In genomic region chr11:44634401-44635281, GRCh38 we compare ENCODE assay signal across 8 cellular contexts.
DNase-seq lines count a peak whose midpoint lies in the region; ATAC-seq, FAIRE-seq and TF ChIP-seq lines count a peak whose summit lies in the region.

No MANE protein-coding gene starts in this region.

- H3K9me3 ChIP-seq in left lung = no peaks in the 10 kb centered on the region

- H3K4me1 ChIP-seq in left lung = peaks cover 5 to 33% of the 10 kb centered on the region in 2 donors

- no peaks in the 10 kb centered on the region for H3K36me3 ChIP-seq in left lung

- H3K4me3 ChIP-seq in left lung = no peak overlapping the region

- peak; percentile 60 for ATAC-seq in left lung
- no peak for ATAC-seq in GM21723 (IDR thresholded peaks at IDR 0.05; ENCODE audit: unreplicated experiment)
- no peak for ATAC-seq in GM21390 (IDR thresholded peaks at IDR 0.05; ENCODE audit: unreplicated experiment)

- peaks cover 0 to 22% of the 10 kb centered on the region in 2 donors for H3K27me3 ChIP-seq in left lung

- TF ChIP-seq CTCF in left lung (IDR thresholded peaks at IDR 0.05) = no peak

- H3K27ac ChIP-seq in left lung = no peak overlapping the region

- DNase-seq in DMS53 (lab: John Stamatoyannopoulos, UW) (peak; percentile 56), DMS53 treated with DMSO at 0.1 percent for 48 hours (lab: John Stamatoyannopoulos, UW; ENCODE audit: unreplicated experiment) (no peak), NCI-H2171 treated with DMSO at 0.1 percent for 48 hours (lab: John Stamatoyannopoulos, UW) (peak; percentile 90), brain pericyte (ENCODE audit: low read depth, low spot score) (peak; percentile 29), left lung (peak in 1 of 2 donors; percentile 60), urothelium cell line (ENCODE audit: low spot score) (peak; percentile 93)

- intact Hi-C loops in left lung (cut with DNase I) = no loop called here

- FAIRE-seq in urothelium cell line (lab: Jason Lieb, UNC) = peak; percentile 50
